2 cellular contexts compared by ENCODE assay signal in the genomic region with DNA sequence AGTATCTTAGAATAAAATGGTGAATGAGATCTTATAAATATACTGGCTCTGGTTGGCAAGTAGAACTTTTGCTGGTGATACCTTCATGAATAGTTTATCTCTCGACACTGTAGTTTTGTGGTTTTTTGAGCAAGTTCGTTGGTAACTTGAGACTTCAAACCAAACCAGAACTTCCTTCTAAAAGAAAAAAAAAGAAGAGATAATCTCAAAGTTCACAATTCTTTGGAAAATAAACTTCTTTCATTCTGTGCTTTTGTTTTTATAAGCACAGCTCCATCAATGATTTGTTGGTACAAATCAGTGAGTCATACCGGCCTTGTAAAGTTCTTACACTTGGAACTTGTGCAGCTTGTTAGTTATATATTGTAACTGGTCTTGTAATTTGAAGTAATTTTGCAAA.
TF ChIP-seq lines count a peak whose summit lies in the region.

No MANE protein-coding gene starts in this region.

TF ChIP-seq in SK-N-SH, 30 proteins besides CTCF, POLR2A, EP300 and RAD21:
- no peak for TF ChIP-seq MEF2A (IDR thresholded peaks at IDR 0.05; ENCODE audit: borderline replicate concordance, low read depth)

TF ChIP-seq in SK-N-SH treated with all-trans-retinoic acid at 6 μM for 48 hours, 23 proteins besides CTCF, POLR2A, EP300 and RAD21:
- TF ChIP-seq OSR1 (CRISPR knock-in tag; IDR thresholded peaks at IDR 0.05) (no peak), ARNTL (CRISPR knock-in tag; IDR thresholded peaks at IDR 0.05; ENCODE audit: borderline replicate concordance, low read depth) (no peak), CSDC2 (CRISPR knock-in tag; IDR thresholded peaks at IDR 0.05) (no peak), GLIS3 (CRISPR knock-in tag; IDR thresholded peaks at IDR 0.05) (no peak), ZC3H10 (CRISPR knock-in tag; IDR thresholded peaks at IDR 0.05) (no peak), PPARA (CRISPR knock-in tag; IDR thresholded peaks at IDR 0.05; ENCODE audit: borderline replicate concordance) (no peak), ZNF70 (CRISPR knock-in tag; IDR thresholded peaks at IDR 0.05) (no peak)
- TF ChIP-seq, protein P1, sequence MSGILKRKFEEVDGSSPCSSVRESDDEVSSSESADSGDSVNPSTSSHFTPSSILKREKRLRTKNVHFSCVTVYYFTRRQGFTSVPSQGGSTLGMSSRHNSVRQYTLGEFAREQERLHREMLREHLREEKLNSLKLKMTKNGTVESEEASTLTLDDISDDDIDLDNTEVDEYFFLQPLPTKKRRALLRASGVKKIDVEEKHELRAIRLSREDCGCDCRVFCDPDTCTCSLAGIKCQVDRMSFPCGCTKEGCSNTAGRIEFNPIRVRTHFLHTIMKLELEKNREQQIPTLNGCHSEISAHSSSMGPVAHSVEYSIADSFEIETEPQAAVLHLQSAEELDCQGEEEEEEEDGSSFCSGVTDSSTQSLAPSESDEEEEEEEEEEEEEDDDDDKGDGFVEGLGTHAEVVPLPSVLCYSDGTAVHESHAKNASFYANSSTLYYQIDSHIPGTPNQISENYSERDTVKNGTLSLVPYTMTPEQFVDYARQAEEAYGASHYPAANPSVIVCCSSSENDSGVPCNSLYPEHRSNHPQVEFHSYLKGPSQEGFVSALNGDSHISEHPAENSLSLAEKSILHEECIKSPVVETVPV (CRISPR knock-in tag; IDR thresholded peaks at IDR 0.05), result no peak
- TF ChIP-seq, protein P2, sequence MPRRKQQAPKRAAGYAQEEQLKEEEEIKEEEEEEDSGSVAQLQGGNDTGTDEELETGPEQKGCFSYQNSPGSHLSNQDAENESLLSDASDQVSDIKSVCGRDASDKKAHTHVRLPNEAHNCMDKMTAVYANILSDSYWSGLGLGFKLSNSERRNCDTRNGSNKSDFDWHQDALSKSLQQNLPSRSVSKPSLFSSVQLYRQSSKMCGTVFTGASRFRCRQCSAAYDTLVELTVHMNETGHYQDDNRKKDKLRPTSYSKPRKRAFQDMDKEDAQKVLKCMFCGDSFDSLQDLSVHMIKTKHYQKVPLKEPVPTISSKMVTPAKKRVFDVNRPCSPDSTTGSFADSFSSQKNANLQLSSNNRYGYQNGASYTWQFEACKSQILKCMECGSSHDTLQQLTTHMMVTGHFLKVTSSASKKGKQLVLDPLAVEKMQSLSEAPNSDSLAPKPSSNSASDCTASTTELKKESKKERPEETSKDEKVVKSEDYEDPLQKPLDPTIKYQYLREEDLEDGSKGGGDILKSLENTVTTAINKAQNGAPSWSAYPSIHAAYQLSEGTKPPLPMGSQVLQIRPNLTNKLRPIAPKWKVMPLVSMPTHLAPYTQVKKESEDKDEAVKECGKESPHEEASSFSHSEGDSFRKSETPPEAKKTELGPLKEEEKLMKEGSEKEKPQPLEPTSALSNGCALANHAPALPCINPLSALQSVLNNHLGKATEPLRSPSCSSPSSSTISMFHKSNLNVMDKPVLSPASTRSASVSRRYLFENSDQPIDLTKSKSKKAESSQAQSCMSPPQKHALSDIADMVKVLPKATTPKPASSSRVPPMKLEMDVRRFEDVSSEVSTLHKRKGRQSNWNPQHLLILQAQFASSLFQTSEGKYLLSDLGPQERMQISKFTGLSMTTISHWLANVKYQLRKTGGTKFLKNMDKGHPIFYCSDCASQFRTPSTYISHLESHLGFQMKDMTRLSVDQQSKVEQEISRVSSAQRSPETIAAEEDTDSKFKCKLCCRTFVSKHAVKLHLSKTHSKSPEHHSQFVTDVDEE (CRISPR knock-in tag; IDR thresholded peaks at IDR 0.05), result no peak
- TF ChIP-seq, protein P3, sequence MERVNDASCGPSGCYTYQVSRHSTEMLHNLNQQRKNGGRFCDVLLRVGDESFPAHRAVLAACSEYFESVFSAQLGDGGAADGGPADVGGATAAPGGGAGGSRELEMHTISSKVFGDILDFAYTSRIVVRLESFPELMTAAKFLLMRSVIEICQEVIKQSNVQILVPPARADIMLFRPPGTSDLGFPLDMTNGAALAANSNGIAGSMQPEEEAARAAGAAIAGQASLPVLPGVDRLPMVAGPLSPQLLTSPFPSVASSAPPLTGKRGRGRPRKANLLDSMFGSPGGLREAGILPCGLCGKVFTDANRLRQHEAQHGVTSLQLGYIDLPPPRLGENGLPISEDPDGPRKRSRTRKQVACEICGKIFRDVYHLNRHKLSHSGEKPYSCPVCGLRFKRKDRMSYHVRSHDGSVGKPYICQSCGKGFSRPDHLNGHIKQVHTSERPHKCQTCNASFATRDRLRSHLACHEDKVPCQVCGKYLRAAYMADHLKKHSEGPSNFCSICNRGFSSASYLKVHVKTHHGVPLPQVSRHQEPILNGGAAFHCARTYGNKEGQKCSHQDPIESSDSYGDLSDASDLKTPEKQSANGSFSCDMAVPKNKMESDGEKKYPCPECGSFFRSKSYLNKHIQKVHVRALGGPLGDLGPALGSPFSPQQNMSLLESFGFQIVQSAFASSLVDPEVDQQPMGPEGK (CRISPR knock-in tag; IDR thresholded peaks at IDR 0.05; ENCODE audit: borderline replicate concordance), result no peak
